Comparison of ENCODE assay signal across 8 cellular contexts in the genomic region with DNA sequence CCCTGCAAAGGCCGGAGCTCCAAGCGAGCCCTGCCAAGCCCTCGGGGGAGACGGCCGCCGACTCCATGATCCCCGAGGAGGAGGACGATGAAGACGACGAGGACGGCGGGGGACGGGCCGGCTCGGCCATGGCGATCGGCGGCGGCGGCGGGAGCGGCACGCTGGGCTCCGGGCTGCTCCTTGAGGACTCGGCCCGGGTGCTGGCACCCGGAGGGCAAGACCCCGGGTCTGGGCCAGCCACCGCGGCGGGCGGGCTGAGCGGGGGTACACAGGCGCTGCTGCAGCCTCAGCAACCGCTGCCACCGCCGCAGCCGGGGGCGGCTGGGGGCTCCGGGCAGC. TPM values are rescaled to one million over a fixed set of nuclear protein-coding genes. Genes with fewer than 3 reads are reported as not detected.
DNase-seq lines count a peak whose midpoint lies in the region; ATAC-seq and TF ChIP-seq lines count a peak whose summit lies in the region.
"Not testable (repeated sequence)": the region's sequence is repeated elsewhere in the genome, so short reads cannot be mapped to it uniquely, and the experiment has no call there.

No MANE protein-coding gene starts in this region.

- intact Hi-C loops in dendritic cell treated with granulocyte-macrophage colony-stimulating factor and Interleukin-4, amounts not matched to agents 40 ng/mL and 50 ng/mL, for 4 days (cut with micrococcal nuclease), result not testable (repeated sequence)

- not testable (repeated sequence) for H3K9me3 ChIP-seq in BE2C; HUES64 (ENCODE audit: insufficient read depth, low read depth, low read length); cardiac muscle cell (ENCODE audit: low read depth); lung (ENCODE audit: control insufficient read depth in 2 of 2, insufficient read depth in 1 of 2, low read length in 1 of 2); thymus (ENCODE audit: control insufficient read depth)

- H3K27me3 ChIP-seq in BE2C; lung (ENCODE audit: control insufficient read depth, insufficient read depth); thymus (ENCODE audit: control insufficient read depth, insufficient read depth): not testable (repeated sequence)
- H3K27me3 ChIP-seq in HUES64 (ENCODE audit: insufficient read depth, low read length) (peaks cover 51% of the 10 kb centered on the region), cardiac muscle cell (peaks cover 23% of the 10 kb centered on the region)

- H3K36me3 ChIP-seq in BE2C; HUES64 (ENCODE audit: insufficient read depth, low read length); cardiac muscle cell; lung (ENCODE audit: control insufficient read depth in 2 of 2, insufficient read depth in 2 of 2, low read length in 2 of 2); thymus (ENCODE audit: control insufficient read depth, insufficient read depth): not testable (repeated sequence)

- 0% methylated on average over 20 of the region's 40 CpGs for WGBS in HUES64
- WGBS in lung, 2 donors, result 9% methylated on average over 11 to 27 of the region's 40 CpGs
- WGBS in thymus, result 21% methylated on average over 26 of the region's 40 CpGs

- H3K4me3 Mint-ChIP-seq in WTC11 (peak overlapping the region; percentile 85), progenitor cell of endocrine pancreas (ENCODE audit: low read depth) (peak overlapping the region; percentile 86)
- peak overlapping the region; percentile 89 for H3K4me3 Mint-ChIP-seq in dendritic cell treated with granulocyte-macrophage colony-stimulating factor and Interleukin-4, amounts not matched to agents 40 ng/mL and 50 ng/mL, for 4 days

- H3K4me1 ChIP-seq in BE2C (peaks cover 20% of the 10 kb centered on the region), HUES64 (ENCODE audit: insufficient read depth, low read length) (peaks cover 37% of the 10 kb centered on the region), cardiac muscle cell (ENCODE audit: low read depth) (peaks cover 20% of the 10 kb centered on the region), thymus (ENCODE audit: control insufficient read depth, insufficient read depth, low read length) (peaks cover 24% of the 10 kb centered on the region)
- H3K4me1 ChIP-seq in lung (ENCODE audit: control insufficient read depth in 2 of 2, insufficient read depth in 2 of 2, low read length in 2 of 2), result not testable (repeated sequence)

- peaks cover 36% of the 10 kb centered on the region for H3K27me3 Mint-ChIP-seq in WTC11 (ENCODE audit: low read depth)
- peaks cover 14% of the 10 kb centered on the region for H3K27me3 Mint-ChIP-seq in dendritic cell treated with granulocyte-macrophage colony-stimulating factor and Interleukin-4, amounts not matched to agents 40 ng/mL and 50 ng/mL, for 4 days
- not testable (repeated sequence) for H3K27me3 Mint-ChIP-seq in progenitor cell of endocrine pancreas

- POLR2A ChIA-PET in WTC11 (lab: Charles Lee), result interaction anchor here (0.7 kb wide), 1 partner anchor 533 kb away, joined by 3 read pairs; no protein-coding TSS in a partner anchor

- not testable (repeated sequence) for H3K9ac ChIP-seq in HUES64 (ENCODE audit: low read depth, low read length)

- not testable (repeated sequence) for DNase-seq in BE2C; WTC11 (ENCODE audit: low spot score); cardiac muscle cell (ENCODE audit: low read depth in 1 of 2, low spot score in 1 of 2); lung (ENCODE audit: low spot score); progenitor cell of endocrine pancreas (ENCODE audit: low spot score, unreplicated experiment)

- not testable (repeated sequence) for H3K27ac ChIP-seq in HUES64 (ENCODE audit: low read depth, low read length); cardiac muscle cell; thymus (ENCODE audit: low read depth)
- H3K27ac ChIP-seq in lung (ENCODE audit: low read depth in 1 of 2, low read length in 1 of 2), result peak overlapping the region; percentile 91 to 93

- not testable (repeated sequence) for ATAC-seq in WTC11; lung (ENCODE audit: insufficient read depth, low FRiP score)

- H3K36me3 Mint-ChIP-seq in WTC11; progenitor cell of endocrine pancreas (ENCODE audit: insufficient read depth): not testable (repeated sequence)
- peaks cover 18% of the 10 kb centered on the region for H3K36me3 Mint-ChIP-seq in dendritic cell treated with granulocyte-macrophage colony-stimulating factor and Interleukin-4, amounts not matched to agents 40 ng/mL and 50 ng/mL, for 4 days (ENCODE audit: low read depth)

- not testable (repeated sequence) for H3K27ac Mint-ChIP-seq in WTC11, progenitor cell of endocrine pancreas
- peak overlapping the region; percentile 93 for H3K27ac Mint-ChIP-seq in dendritic cell treated with granulocyte-macrophage colony-stimulating factor and Interleukin-4, amounts not matched to agents 40 ng/mL and 50 ng/mL, for 4 days

- H3K4me1 Mint-ChIP-seq in WTC11, result peaks cover 44% of the 10 kb centered on the region
- H3K4me1 Mint-ChIP-seq in dendritic cell treated with granulocyte-macrophage colony-stimulating factor and Interleukin-4, amounts not matched to agents 40 ng/mL and 50 ng/mL, for 4 days (ENCODE audit: low read depth), result peaks cover 58% of the 10 kb centered on the region
- peaks cover 28% of the 10 kb centered on the region for H3K4me1 Mint-ChIP-seq in progenitor cell of endocrine pancreas (ENCODE audit: low read depth)

- H3K4me3 ChIP-seq in BE2C (ENCODE audit: low read depth, low read length) (peak overlapping the region; percentile 93), HUES64 (ENCODE audit: low read length) (peak overlapping the region; percentile 68), cardiac muscle cell (peak overlapping the region; percentile 77), lung (peak overlapping the region; percentile 87), thymus (ENCODE audit: low read length) (peak overlapping the region; percentile 88)

- TF ChIP-seq CTCF in BE2C (IDR thresholded peaks at IDR 0.05; ENCODE audit: low read depth, low read length); WTC11 (IDR thresholded peaks at IDR 0.05); cardiac muscle cell (IDR thresholded peaks at IDR 0.05; ENCODE audit: low read depth, low read length); lung (IDR thresholded peaks at IDR 0.05; ENCODE audit: control extremely low read depth, extremely low read depth); progenitor cell of endocrine pancreas (IDR thresholded peaks at IDR 0.05; ENCODE audit: unreplicated experiment): not testable (repeated sequence)

- CTCF ChIA-PET in WTC11 (lab: Charles Lee), result interaction anchor here (2.6 kb wide), 1 partner anchor 277 kb away, joined by 9 read pairs; no protein-coding TSS in a partner anchor

- H3K9me3 Mint-ChIP-seq in WTC11; dendritic cell treated with granulocyte-macrophage colony-stimulating factor and Interleukin-4, amounts not matched to agents 40 ng/mL and 50 ng/mL, for 4 days; progenitor cell of endocrine pancreas (ENCODE audit: low read depth): not testable (repeated sequence)

RNA-seq across cellular contexts. Expression of a gene that starts 0.6 kb away (rescaled TPM):
- polyA plus RNA-seq in BE2C (2012; ENCODE audit: insufficient read depth, insufficient read length, low read depth), result 25.3 TPM
- polyA plus RNA-seq in HUES64 (2013, experiment 1 of 2), result 8.5 TPM
- 8.0 TPM for polyA plus RNA-seq in HUES64 (2013, experiment 2 of 2)
- total RNA-seq in WTC11 (2021) (15.6 to 18.1 TPM (median 17.8 TPM) in 3 replicates), cardiac muscle cell (17.1 and 20.8 TPM in 2 replicates), lung (100 to 1,000 TPM in 1 of 2 donors, 10 to 100 TPM in 1; 57.9 to 101 TPM), progenitor cell of endocrine pancreas (45.2 and 47.6 TPM in 2 replicates)
- polyA plus RNA-seq in cardiac muscle cell (20.2 and 26.5 TPM in 2 replicates), lung (10 to 100 TPM; 12.1 to 22.1 TPM), thymus (33.6 TPM)
